Comparison of ENCODE assay signal across 29 cellular contexts in the genomic region with DNA sequence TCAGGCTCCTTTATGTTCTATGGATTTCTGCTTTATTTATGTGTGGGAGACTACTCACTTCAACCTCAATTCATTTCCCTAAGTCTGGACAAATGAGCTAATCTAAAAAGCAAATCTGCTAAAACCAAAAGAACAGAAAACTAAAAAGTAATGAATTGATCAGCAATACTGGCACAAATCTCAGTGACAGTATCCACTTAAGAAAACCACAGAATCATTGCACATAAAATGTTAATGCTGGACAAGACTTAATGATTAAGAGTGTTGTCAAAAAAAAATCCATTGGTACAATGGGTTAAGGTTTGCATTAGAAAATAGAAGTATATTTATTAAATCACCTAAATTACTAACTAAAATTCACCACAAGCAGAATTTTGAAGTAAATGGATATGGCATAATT.
"Had no signal": no experiment of that assay in that cellular context is flagged by ENCODE, and none has a peak within 500 bp of the region (broad histone marks: within the 10 kb centered on the region; RNA-seq: fewer than 3 reads in every experiment).

No MANE protein-coding gene starts in this region.

- H3K27ac Mint-ChIP-seq: natural killer cell; nephron; neural progenitor cell; progenitor cell of endocrine pancreas; stimulated activated memory B cell treated with anti-CD40 and anti-IgM and Interleukin-4, amounts not matched to agents 10 μg/mL and 1 μg/mL and 100 μg/mL, for 72 hours; stimulated activated naive CD8-positive, alpha-beta T cell treated with anti-CD3 and anti-CD28 coated beads, Interleukin-15, amount 100 ng/mL, for 72 hours; type B pancreatic cell had no signal

- H3K4me1 Mint-ChIP-seq: natural killer cell; nephron; neural progenitor cell; stimulated activated memory B cell treated with anti-CD40 and anti-IgM and Interleukin-4, amounts not matched to agents 10 μg/mL and 1 μg/mL and 100 μg/mL, for 72 hours; stimulated activated naive CD8-positive, alpha-beta T cell treated with anti-CD3 and anti-CD28 coated beads, Interleukin-15, amount 100 ng/mL, for 72 hours had no signal

- H3K9me3 Mint-ChIP-seq: nephron; neural progenitor cell; stimulated activated memory B cell treated with anti-CD40 and anti-IgM and Interleukin-4, amounts not matched to agents 10 μg/mL and 1 μg/mL and 100 μg/mL, for 72 hours; stimulated activated naive CD8-positive, alpha-beta T cell treated with anti-CD3 and anti-CD28 coated beads, Interleukin-15, amount 100 ng/mL, for 72 hours; type B pancreatic cell had no signal

- DNase-seq: natural killer cell; occipital lobe; ovary; posterior cingulate gyrus; psoas muscle; right cardiac atrium; right lobe of liver; sigmoid colon; small intestine; spleen; stimulated activated CD4-positive, alpha-beta T cell treated with anti-CD3 and anti-CD28 coated beads, Interleukin-12 subunit alpha, Interleukin-12 subunit beta, amount 100 ng/mL, for 4 hours; stimulated activated CD4-positive, alpha-beta T cell treated with anti-CD3 and anti-CD28 coated beads, Interleukin-1b, Interleukin-23, amount 100 ng/mL, for 48 hours; stimulated activated CD4-positive, alpha-beta T cell treated with anti-CD3 and anti-CD28 coated beads, Interleukin-4, amount 100 ng/mL, for 1 hour; stimulated activated CD4-positive, alpha-beta T cell treated with anti-CD3 and anti-CD28 coated beads, Interleukin-4, amount 100 ng/mL, for 4 hours; stimulated activated CD8-positive, alpha-beta memory T cell treated with anti-CD3 and anti-CD28 coated beads, Interleukin-4, amount 100 ng/mL, for 48 hours; stimulated activated naive CD4-positive, alpha-beta T cell; stimulated activated naive CD8-positive, alpha-beta T cell treated with anti-CD3 and anti-CD28 coated beads, Interleukin-15, amount 100 ng/mL, for 72 hours; stimulated activated naive CD8-positive, alpha-beta T cell treated with anti-CD3 and anti-CD28 coated beads, Interleukin-15, Interleukin-2, amounts not matched to agents 100 U/mL and 50 U/mL, for 24 hours; substantia nigra; testis; tibial artery; transverse colon; upper lobe of right lung; uterus had no signal

- H3K4me3 Mint-ChIP-seq: natural killer cell; nephron; neural progenitor cell; stimulated activated memory B cell treated with anti-CD40 and anti-IgM and Interleukin-4, amounts not matched to agents 10 μg/mL and 1 μg/mL and 100 μg/mL, for 72 hours; stimulated activated naive CD8-positive, alpha-beta T cell treated with anti-CD3 and anti-CD28 coated beads, Interleukin-15, amount 100 ng/mL, for 72 hours; type B pancreatic cell had no signal

- H3K36me3 Mint-ChIP-seq: natural killer cell; neural progenitor cell; stimulated activated memory B cell treated with anti-CD40 and anti-IgM and Interleukin-4, amounts not matched to agents 10 μg/mL and 1 μg/mL and 100 μg/mL, for 72 hours; type B pancreatic cell had no signal

- ATAC-seq: natural killer cell; psoas muscle; right cardiac atrium; right lobe of liver; stimulated activated memory B cell treated with anti-CD40 and anti-IgM and Interleukin-4, amounts not matched to agents 10 μg/mL and 1 μg/mL and 100 μg/mL, for 72 hours; stimulated activated naive CD8-positive, alpha-beta T cell treated with anti-CD3 and anti-CD28 coated beads, Interleukin-15, amount 100 ng/mL, for 72 hours; stimulated activated naive CD8-positive, alpha-beta T cell treated with anti-CD3 and anti-CD28 coated beads, Interleukin-15, Interleukin-2, amounts not matched to agents 100 U/mL and 50 U/mL, for 24 hours; upper lobe of right lung had no signal

- H3K27me3 Mint-ChIP-seq: stimulated activated memory B cell treated with anti-CD40 and anti-IgM and Interleukin-4, amounts not matched to agents 10 μg/mL and 1 μg/mL and 100 μg/mL, for 72 hours; stimulated activated naive CD8-positive, alpha-beta T cell treated with anti-CD3 and anti-CD28 coated beads, Interleukin-15, amount 100 ng/mL, for 72 hours; type B pancreatic cell had no signal
